Comparison of ENCODE assay signal across 9 cellular contexts in the genomic region with DNA sequence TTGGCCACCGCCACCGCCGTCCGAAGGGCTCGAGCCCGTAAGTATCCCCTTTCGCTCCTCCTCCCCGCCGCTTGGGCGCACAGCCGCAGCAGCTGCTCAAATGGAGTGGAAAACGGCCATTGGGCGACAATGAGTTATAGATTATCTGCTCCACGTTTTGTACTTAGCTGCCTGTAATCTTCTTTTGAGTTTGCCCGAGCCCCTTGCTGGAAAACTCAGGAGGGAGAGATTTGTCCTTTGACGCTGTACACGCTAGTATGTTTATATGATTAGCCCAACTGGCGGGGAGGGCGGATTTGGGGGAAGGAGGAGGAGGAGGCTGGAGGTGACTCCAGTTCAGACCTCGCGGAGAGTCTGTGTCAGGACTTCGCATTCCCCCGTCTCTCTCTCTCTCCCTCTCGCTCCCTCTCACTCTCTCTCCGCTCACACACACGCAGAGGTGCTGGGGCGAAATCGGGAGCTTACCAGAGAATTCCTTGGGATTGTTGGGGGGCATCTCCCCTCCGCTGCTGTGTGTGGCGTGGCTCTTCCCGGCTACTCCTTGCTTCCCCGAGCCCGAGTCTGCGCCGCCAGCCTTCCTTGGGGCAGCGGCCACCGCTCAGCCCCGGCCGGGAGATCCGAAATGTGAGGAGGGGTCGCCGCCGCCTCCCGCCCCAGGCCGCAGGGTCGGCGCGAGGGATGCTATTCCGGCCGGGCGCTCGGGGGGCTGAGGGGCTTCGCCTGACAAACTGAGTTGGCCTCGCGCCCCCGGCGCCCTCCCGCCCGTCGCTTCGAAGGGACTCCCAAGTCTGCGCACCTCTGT. TPM values are rescaled to one million over a fixed set of nuclear protein-coding genes. Genes with fewer than 3 reads are reported as not detected.
A peak's percentile ranks its signal among the peaks of the same experiment; 100 is the strongest.
DNase-seq lines count a peak whose midpoint lies in the region; ATAC-seq and TF ChIP-seq lines count a peak whose summit lies in the region.
"Had no signal": no experiment of that assay in that cellular context is flagged by ENCODE, and none has a peak within 500 bp of the region (broad histone marks: within the 10 kb centered on the region; RNA-seq: fewer than 3 reads in every experiment).

No MANE protein-coding gene starts in this region.

- no peak for TF ChIP-seq CTCF in left ventricle myocardium inferior (IDR thresholded peaks at IDR 0.05; ENCODE audit: borderline replicate concordance)

- no peaks in the 10 kb centered on the region for H3K36me3 ChIP-seq in left ventricle myocardium inferior

- H3K4me1 ChIP-seq in left ventricle myocardium inferior, result peaks cover 59% of the 10 kb centered on the region

- peak overlapping the region; percentile 95 for H3K4me3 ChIP-seq in left ventricle myocardium inferior

- peak overlapping the region; percentile 99 for H3K27ac ChIP-seq in left ventricle myocardium inferior (replicated peaks)

- intact Hi-C loops in left ventricle myocardium inferior (cut with micrococcal nuclease) (no loop called here), posterior cingulate gyrus (cut with DNase I) (loop anchor here (5.0 kb wide), 1 partner anchor 494 kb away; no protein-coding TSS in a partner anchor)

- H3K9me3 ChIP-seq in left ventricle myocardium inferior (replicated peaks), result no peaks in the 10 kb centered on the region

- peak; percentile 44 for ATAC-seq in HG02884 (IDR thresholded peaks at IDR 0.05; ENCODE audit: unreplicated experiment)
- no peak for ATAC-seq in GM19452 (IDR thresholded peaks at IDR 0.05; ENCODE audit: unreplicated experiment)

- DNase-seq in DMS79 treated with DMSO at 0.1 percent for 48 hours (lab: John Stamatoyannopoulos, UW) (peak; percentile 94), NCI-H226 (peak; percentile 94), amniotic epithelial cell (ENCODE audit: low read depth) (peak; percentile 91), left ventricle myocardium inferior (peak; percentile 80), posterior cingulate gyrus (peak in 9 of 10 donors; percentile 22 to 92 (median 57))
- DNase-seq in central memory CD4-positive, alpha-beta T cell, result no peak
- DNase-seq: T-cell had no signal

- H3K27me3 ChIP-seq in left ventricle myocardium inferior (ENCODE audit: low read depth), result no peaks in the 10 kb centered on the region

RNA-seq across cellular contexts. Expression of gene ADGRL2, which starts 0.5 kb away (rescaled TPM):
- 52.5 TPM for total RNA-seq in left ventricle myocardium inferior
